In genomic region chr2:95445317-95445716, GRCh38 we compare ENCODE assay signal across 8 cellular contexts. TPM values are rescaled to one million over a fixed set of nuclear protein-coding genes. Genes with fewer than 3 reads are reported as not detected.
"Had no signal": no experiment of that assay in that cellular context is flagged by ENCODE, and none has a peak within 500 bp of the region (broad histone marks: within the 10 kb centered on the region; RNA-seq: fewer than 3 reads in every experiment).

No MANE protein-coding gene starts in this region.

RNA-seq across cellular contexts. Expression of gene TRIM43B, which starts 39.2 kb away (rescaled TPM):
- total RNA-seq: PC-3, PC-9, Peyer's patch, RPMI7951, SJCRH30, SJSA1, SK-MEL-5, T-cell had no signal
